Comparison of ENCODE assay signal across 6 cellular contexts in the genomic region with DNA sequence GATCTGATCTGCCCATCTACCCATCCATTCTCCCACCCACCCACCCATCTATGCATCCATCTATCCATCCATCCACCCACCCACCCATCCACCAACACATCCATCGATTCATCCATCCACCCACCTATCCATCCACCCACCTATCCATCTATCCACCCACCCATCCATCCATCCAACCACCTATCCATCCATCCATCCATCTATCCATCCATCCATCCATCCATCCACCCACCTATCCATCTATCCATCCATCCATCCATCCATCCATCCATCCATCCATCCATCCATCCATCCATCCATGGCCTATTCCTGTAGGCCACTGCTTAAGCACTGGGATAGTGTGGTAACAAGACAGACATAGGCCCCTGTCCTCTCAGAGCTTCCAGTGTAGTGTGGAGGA.
"Had no signal": no experiment of that assay in that cellular context is flagged by ENCODE, and none has a peak within 500 bp of the region (broad histone marks: within the 10 kb centered on the region; RNA-seq: fewer than 3 reads in every experiment).

No MANE protein-coding gene starts in this region.

- H2AFZ ChIP-seq: GM23338 had no signal

- H3K4me2 ChIP-seq: GM23338 had no signal

- H3K4me1 ChIP-seq: HAP-1 had no signal

- H3K36me3 ChIP-seq: HAP-1 had no signal

- H3K4me3 ChIP-seq: GM23338, HAP-1, K562 had no signal

- DNase-seq: H7, IMR-90, KG1 had no signal

- H3K9me3 ChIP-seq: HAP-1 had no signal
